Comparison of ENCODE assay signal across 25 cellular contexts in genomic region chr2:148135705-148136104, GRCh38.
"Had no signal": no experiment of that assay in that cellular context is flagged by ENCODE, and none has a peak within 500 bp of the region (broad histone marks: within the 10 kb centered on the region; RNA-seq: fewer than 3 reads in every experiment).

No MANE protein-coding gene starts in this region.

- H3K27ac Mint-ChIP-seq: activated CD4-positive, alpha-beta T cell treated with anti-CD3 and anti-CD28 coated beads for 36 hours; activated CD4-positive, alpha-beta T cell treated with anti-CD3 and anti-CD28 coated beads, Interleukin-2, amount 10 ng/mL, durations not matched to agents 7 days and 5 days; activated CD8-positive, alpha-beta T cell treated with anti-CD3 and anti-CD28 coated beads, Interleukin-2, amount 10 ng/mL, durations not matched to agents 7 days and 5 days; activated naive CD4-positive, alpha-beta T cell treated with anti-CD3 and anti-CD28 coated beads for 36 hours; activated naive CD4-positive, alpha-beta T cell treated with anti-CD3 and anti-CD28 coated beads, Interleukin-2, amount 50 U/mL, for 72 hours; activated T-cell treated with anti-CD3 and anti-CD28 coated beads, Interleukin-2, amount 50 U/mL, for 24 hours; brain; T-helper 1 cell treated with Interleukin-12 subunit alpha and Interleukin-12 subunit beta and Interleukin-4 antibody, amounts not matched to agents 30 μg/mL and 1 μg/mL, for 36 hours; T-helper 2 cell treated with Interferon-gamma antibody and Interleukin-4, amounts not matched to agents 5 μg/mL and 100 μg/mL, for 36 hours had no signal

- H3K9me3 Mint-ChIP-seq: activated CD4-positive, alpha-beta T cell treated with anti-CD3 and anti-CD28 coated beads, Interleukin-2, amount 10 ng/mL, durations not matched to agents 7 days and 5 days; activated naive CD4-positive, alpha-beta T cell treated with anti-CD3 and anti-CD28 coated beads for 36 hours; activated naive CD4-positive, alpha-beta T cell treated with anti-CD3 and anti-CD28 coated beads, Interleukin-2, amount 50 U/mL, for 72 hours; activated T-cell treated with anti-CD3 and anti-CD28 coated beads, Interleukin-2, amount 50 U/mL, for 24 hours; brain; T-helper 1 cell treated with Interleukin-12 subunit alpha and Interleukin-12 subunit beta and Interleukin-4 antibody, amounts not matched to agents 30 μg/mL and 1 μg/mL, for 36 hours; T-helper 2 cell treated with Interferon-gamma antibody and Interleukin-4, amounts not matched to agents 5 μg/mL and 100 μg/mL, for 36 hours had no signal

- H3K36me3 Mint-ChIP-seq: activated naive CD4-positive, alpha-beta T cell treated with anti-CD3 and anti-CD28 coated beads, Interleukin-2, amount 50 U/mL, for 72 hours had no signal

- H3K4me2 ChIP-seq: SK-N-SH had no signal

- H3K4me1 ChIP-seq: SJSA1 had no signal

- H3K27ac ChIP-seq: adrenal gland, SJSA1 had no signal

- H3K4me3 ChIP-seq: adrenal gland, SJSA1 had no signal

- H3K9me3 ChIP-seq: adrenal gland, SJSA1, SK-N-SH had no signal

- H3K4me3 Mint-ChIP-seq: activated CD4-positive, alpha-beta T cell treated with anti-CD3 and anti-CD28 coated beads for 36 hours; activated CD4-positive, alpha-beta T cell treated with anti-CD3 and anti-CD28 coated beads, Interleukin-2, amount 10 ng/mL, durations not matched to agents 7 days and 5 days; activated CD8-positive, alpha-beta T cell treated with anti-CD3 and anti-CD28 coated beads, Interleukin-2, amount 10 ng/mL, durations not matched to agents 7 days and 5 days; activated naive CD4-positive, alpha-beta T cell treated with anti-CD3 and anti-CD28 coated beads for 36 hours; activated T-cell treated with anti-CD3 and anti-CD28 coated beads, Interleukin-2, amount 50 U/mL, for 24 hours; brain; T-helper 1 cell treated with Interleukin-12 subunit alpha and Interleukin-12 subunit beta and Interleukin-4 antibody, amounts not matched to agents 30 μg/mL and 1 μg/mL, for 36 hours; T-helper 2 cell treated with Interferon-gamma antibody and Interleukin-4, amounts not matched to agents 5 μg/mL and 100 μg/mL, for 36 hours had no signal

- H3K27me3 Mint-ChIP-seq: activated CD4-positive, alpha-beta T cell treated with anti-CD3 and anti-CD28 coated beads for 36 hours; activated CD4-positive, alpha-beta T cell treated with anti-CD3 and anti-CD28 coated beads, Interleukin-2, amount 10 ng/mL, durations not matched to agents 7 days and 5 days; activated T-cell treated with anti-CD3 and anti-CD28 coated beads, Interleukin-2, amount 50 U/mL, for 24 hours; brain had no signal

- H3K4me1 Mint-ChIP-seq: activated CD4-positive, alpha-beta T cell treated with anti-CD3 and anti-CD28 coated beads, Interleukin-2, amount 10 ng/mL, durations not matched to agents 7 days and 5 days had no signal

- H3K9ac ChIP-seq: SK-N-SH had no signal

- DNase-seq: activated CD4-positive, alpha-beta T cell treated with anti-CD3 and anti-CD28 coated beads for 36 hours; activated CD4-positive, alpha-beta T cell treated with anti-CD3 and anti-CD28 coated beads, Interleukin-2, amount 10 ng/mL, durations not matched to agents 7 days and 5 days; activated CD4-positive, alpha-beta T cell treated with anti-CD3 and anti-CD28 coated beads, Interleukin-2, amount 50 U/mL, for 48 hours; activated CD8-positive, alpha-beta T cell treated with anti-CD3 and anti-CD28 coated beads, Interleukin-2, amount 10 ng/mL, durations not matched to agents 7 days and 5 days; activated gamma-delta T cell treated with Interleukin-2 at 50 U/mL for 16 hours; activated naive CD4-positive, alpha-beta T cell treated with anti-CD3 and anti-CD28 coated beads for 36 hours; activated T-cell treated with anti-CD3 and anti-CD28 coated beads, Interleukin-2, amount 50 U/mL, for 24 hours; adrenal gland; caudate nucleus; cerebellar nuclear complex; NCI-H1105; NCI-H1417 treated with DMSO at 0.1 percent for 48 hours; NCI-H1930; NCI-H2081 treated with DMSO at 0.1 percent for 48 hours; NCI-H226; NCI-H446 treated with DMSO at 0.1 percent for 48 hours; NCI-H524; NCI-H69; SHP77 treated with DMSO at 0.1 percent for 48 hours; SK-N-SH had no signal

- H3K36me3 ChIP-seq: adrenal gland, SJSA1 had no signal

- H3K27me3 ChIP-seq: adrenal gland, SJSA1 had no signal
